ENCODE assay signal across 8 cellular contexts in the genomic region with DNA sequence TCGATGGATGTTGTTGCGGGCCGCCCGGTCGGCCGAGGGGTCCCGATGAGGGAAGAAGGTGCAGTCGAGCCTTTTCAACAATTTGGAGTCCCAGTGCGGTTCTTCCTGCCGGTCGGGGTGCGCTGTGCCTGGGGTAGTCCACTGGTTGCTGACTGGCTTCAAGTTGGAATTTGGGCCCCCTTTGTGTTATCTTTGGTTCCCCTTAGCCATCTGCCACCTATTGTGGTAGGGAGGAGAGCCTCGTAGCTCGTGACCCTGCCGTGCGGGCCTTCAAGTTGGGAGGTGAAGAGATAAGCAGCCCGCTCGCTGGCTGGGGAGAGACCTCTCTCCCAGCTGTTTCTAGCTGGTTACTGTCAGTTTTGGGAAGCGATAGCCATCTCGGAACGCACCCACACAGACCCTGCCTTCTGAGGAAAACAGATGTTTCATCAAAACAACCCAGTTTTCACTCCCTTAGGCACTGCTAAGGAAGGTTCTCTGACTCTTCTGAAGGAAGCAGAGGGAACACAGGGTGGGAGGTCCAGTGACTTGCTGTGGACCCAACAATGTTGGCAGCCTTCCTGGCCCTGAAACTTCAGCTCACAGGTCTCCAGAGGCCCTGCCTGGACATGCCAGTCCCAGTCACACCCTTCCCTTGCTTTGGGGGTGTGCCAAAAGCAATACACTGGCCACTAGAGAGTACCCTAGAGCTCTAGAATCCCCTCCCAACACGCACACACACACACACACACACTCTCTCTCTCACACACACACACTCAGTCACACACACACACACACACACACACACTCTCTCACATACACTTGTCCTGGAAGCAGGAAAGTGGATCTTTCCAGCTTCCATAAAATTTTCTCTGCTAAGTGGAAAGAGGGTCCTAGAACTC. TPM values are rescaled to one million over a fixed set of nuclear protein-coding genes. Genes with fewer than 3 reads are reported as not detected.
DNase-seq lines count a peak whose midpoint lies in the region; ATAC-seq, FAIRE-seq and TF ChIP-seq lines count a peak whose summit lies in the region.

No MANE protein-coding gene starts in this region.

- DNase-seq in EH (ENCODE audit: low read depth) (peak; percentile 85), T-helper 1 cell (peak in 3 of 5 donors; percentile 24 to 68 (median 40)), cerebellum (ENCODE audit: low spot score) (peak; percentile 63), keratinocyte (ENCODE audit: low read depth, low spot score) (peak; percentile 83)

- H3K9me1 ChIP-seq in keratinocyte (ENCODE audit: control insufficient read depth, extremely low read depth, insufficient read depth, low read length) = peaks cover 2% of the 10 kb centered on the region

- H3K79me2 ChIP-seq in KMS-11 (ENCODE audit: insufficient read depth, low read depth) (peaks cover 67% of the 10 kb centered on the region), keratinocyte (ENCODE audit: control insufficient read depth, insufficient read depth, low read length) (peaks cover 33% of the 10 kb centered on the region)

- peak overlapping the region; percentile 60 for H3K27ac ChIP-seq in KMS-11
- peak overlapping the region; percentile 88 for H3K27ac ChIP-seq in keratinocyte (ENCODE audit: control insufficient read depth, insufficient read depth, low read length)
- H3K27ac ChIP-seq in skeletal muscle tissue (ENCODE audit: low read depth, low read length) = peak overlapping the region; percentile 99

- no peak overlapping the region for H2AFZ ChIP-seq in KMS-11 (ENCODE audit: low read depth)
- H2AFZ ChIP-seq in keratinocyte (ENCODE audit: control insufficient read depth, low read length) = no peak overlapping the region

- H3K4me3 ChIP-seq in KMS-11 (IDR thresholded peaks at IDR 0.05; ENCODE audit: insufficient read depth, low read depth, low read length) = no peak overlapping the region
- peak overlapping the region; percentile 78 to 92 (median 81) for H3K4me3 ChIP-seq in keratinocyte (ENCODE audit: control insufficient read depth in 2 of 3, extremely low read depth in 1 of 3, insufficient read depth in 2 of 3, low read depth in 1 of 3, low read length in 3 of 3)
- peak overlapping the region; percentile 92 to 96 (median 94) for H3K4me3 ChIP-seq in skeletal muscle tissue (ENCODE audit: low read length in 3 of 3)

- H4K20me1 ChIP-seq in KMS-11 (ENCODE audit: insufficient read depth) (peaks cover 41% of the 10 kb centered on the region), keratinocyte (ENCODE audit: control insufficient read depth, extremely low read depth, insufficient read depth, low read length) (peaks cover 22% of the 10 kb centered on the region)

- H3K4me1 ChIP-seq in KMS-11 (ENCODE audit: low read depth, poor library complexity, severe bottlenecking) (peaks cover 78% of the 10 kb centered on the region), keratinocyte (ENCODE audit: control insufficient read depth, extremely low read depth, insufficient read depth, low read length) (peaks cover 46% of the 10 kb centered on the region), skeletal muscle tissue (ENCODE audit: control insufficient read depth in 3 of 3, insufficient read depth in 3 of 3, low read length in 3 of 3) (peaks cover 31 to 51% (median 41%) of the 10 kb centered on the region in 3 donors)

- dilution Hi-C loops in keratinocyte (cut with MboI; ENCODE audit: extremely low pct_ligation_motif_present, low sequenced_read_pairs) = no loop called here

- peak; percentile 86 for FAIRE-seq in keratinocyte (lab: Jason Lieb, UNC)

- H3K27me3 ChIP-seq in KMS-11 (ENCODE audit: insufficient read depth, low read depth) = no peaks in the 10 kb centered on the region
- no peaks in the 10 kb centered on the region for H3K27me3 ChIP-seq in keratinocyte (ENCODE audit: control insufficient read depth, extremely low read depth, insufficient read depth, low read length)
- H3K27me3 ChIP-seq in skeletal muscle tissue (ENCODE audit: control insufficient read depth in 3 of 3, insufficient read depth in 3 of 3, low read length in 3 of 3) = no peaks in the 10 kb centered on the region

- no peak for ATAC-seq in HG02763 (IDR thresholded peaks at IDR 0.05; ENCODE audit: unreplicated experiment)
- no peak for ATAC-seq in HG03342 (IDR thresholded peaks at IDR 0.05; ENCODE audit: unreplicated experiment)

- H3K9me3 ChIP-seq in keratinocyte (ENCODE audit: control insufficient read depth, low read depth, low read length) (no peaks in the 10 kb centered on the region), skeletal muscle tissue (ENCODE audit: control insufficient read depth in 3 of 3, low read length in 3 of 3) (no peaks in the 10 kb centered on the region)

- H3K9ac ChIP-seq in KMS-11 = peak overlapping the region; percentile 87
- peak overlapping the region; percentile 95 for H3K9ac ChIP-seq in keratinocyte (ENCODE audit: control insufficient read depth, extremely low read depth, insufficient read depth, low read length)
- peak overlapping the region; percentile 98 to 100 (median 98) for H3K9ac ChIP-seq in skeletal muscle tissue (ENCODE audit: low read depth in 1 of 3, low read length in 3 of 3)

- TF ChIP-seq CTCF in KMS-11 (conservative IDR thresholded peaks at IDR 0.05; ENCODE audit: low read depth, low read length) (peak; percentile 5; the same call in 1 of the 2 replicates), keratinocyte (optimal IDR thresholded peaks at IDR 0.05 in 1 of 3, IDR thresholded peaks at IDR 0.05 in 1 of 3, conservative IDR thresholded peaks at IDR 0.05 in 1 of 3; ENCODE audit: extremely low read depth in 1 of 3, insufficient read depth in 2 of 3, low read length in 3 of 3) (peak in 2 of 3 experiments; percentile 38 to 54)

- H3K36me3 ChIP-seq in KMS-11 (ENCODE audit: insufficient read depth) = peaks cover 30% of the 10 kb centered on the region; the same call in 1 of the 2 replicates
- peaks cover 14 to 15% of the 10 kb centered on the region in 2 experiments for H3K36me3 ChIP-seq in keratinocyte (ENCODE audit: control insufficient read depth in 2 of 2, extremely low read depth in 1 of 2, insufficient read depth in 2 of 2, low read length in 2 of 2)
- H3K36me3 ChIP-seq in skeletal muscle tissue (ENCODE audit: control insufficient read depth in 3 of 3, insufficient read depth in 3 of 3, low read length in 3 of 3) = peaks cover 21 to 25% (median 24%) of the 10 kb centered on the region in 3 donors

- peak overlapping the region; percentile 100 for H3K4me2 ChIP-seq in KMS-11
- H3K4me2 ChIP-seq in keratinocyte (ENCODE audit: control insufficient read depth, extremely low read depth, insufficient read depth, low read depth, low read length) = peak overlapping the region; percentile 93

RNA-seq across cellular contexts. Expression of a gene that starts 1.0 kb away (rescaled TPM):
- total RNA-seq in cerebellum (17.4 TPM), skeletal muscle tissue (32.4 TPM)
- polyA plus RNA-seq in keratinocyte = 52.4 to 230 TPM (median 117 TPM) in 3 replicates
- polyA plus RNA-seq in keratinocyte (2011; ENCODE audit: low read depth) = 28.0 TPM
- polyA plus RNA-seq in keratinocyte (2011; cell fraction: cytosol; rRNA removed) = 84.3 and 101 TPM in 2 replicates
- polyA plus RNA-seq in keratinocyte (2011; cell fraction: nucleus; rRNA removed) = 278 and 325 TPM in 2 replicates
- polyA plus RNA-seq in keratinocyte (2012; ENCODE audit: low replicate concordance) = 34.6 and 187 TPM in 2 replicates
- polyA minus RNA-seq in keratinocyte = 23.8 to 191 TPM (median 82.3 TPM) in 3 replicates
- 155 TPM for polyA minus RNA-seq in keratinocyte (2011; cell fraction: cytosol; rRNA and poly(A)+ RNA removed)
- polyA minus RNA-seq in keratinocyte (2011; cell fraction: nucleus; rRNA and poly(A)+ RNA removed) = 145 and 173 TPM in 2 replicates

RNA-seq across cellular contexts. Expression of a gene that starts 44.6 kb away (rescaled TPM):
- total RNA-seq in cerebellum (1.6 TPM), skeletal muscle tissue (58.5 TPM)
- 0.39 to 0.47 TPM (median 0.44 TPM) in 3 replicates for polyA plus RNA-seq in keratinocyte
- polyA plus RNA-seq in keratinocyte (2011; ENCODE audit: low read depth) = not detected
- polyA plus RNA-seq in keratinocyte (2011; cell fraction: cytosol; rRNA removed) = 0.18 and 0.27 TPM in 2 replicates
- 0.47 TPM in 2 replicates for polyA plus RNA-seq in keratinocyte (2011; cell fraction: nucleus; rRNA removed)
- polyA plus RNA-seq in keratinocyte (2012; ENCODE audit: low replicate concordance) = 0.06 and 0.29 TPM in 2 replicates
- polyA minus RNA-seq in keratinocyte = 0.46 TPM in 1 of 3 replicates, not detected in the others
- not detected for polyA minus RNA-seq in keratinocyte (2011; cell fraction: cytosol; rRNA and poly(A)+ RNA removed)
- 0.62 TPM in 1 of 2 replicates, not detected in the other for polyA minus RNA-seq in keratinocyte (2011; cell fraction: nucleus; rRNA and poly(A)+ RNA removed)

Comparison
In these comparisons a context has a peak if more than half of its experiments do, and no peak if none do; other contexts are left out.
1. RNA of a gene that starts 44.6 kb away (total RNA-seq): 58.5 TPM in skeletal muscle tissue (single experiment); 1.6 TPM in cerebellum (single experiment); every median in the first group is over 10 times any median in the second.
2. Peak in every context shown above with its lines, with median percentiles within 50 percentile points of each other: DNase-seq, H3K27ac ChIP-seq and H3K9ac ChIP-seq.